In genomic region chr1:228443395-228443794, GRCh38 we compare ENCODE assay signal across 11 cellular contexts. TPM values are rescaled to one million over a fixed set of nuclear protein-coding genes. Genes with fewer than 3 reads are reported as not detected.
"Had no signal": no experiment of that assay in that cellular context is flagged by ENCODE, and none has a peak within 500 bp of the region (broad histone marks: within the 10 kb centered on the region; RNA-seq: fewer than 3 reads in every experiment).

No MANE protein-coding gene starts in this region.

- H3K4me2 ChIP-seq: KMS-11 had no signal

- H3K36me3 ChIP-seq: HAP-1 had no signal

- H2AFZ ChIP-seq: GM23248 had no signal

- H3K27ac ChIP-seq: GM23248, HL-60, KMS-11 had no signal

- ATAC-seq: HCT116 had no signal

- H3K9ac ChIP-seq: GM23248, KMS-11 had no signal

- H3K4me3 ChIP-seq: GM23248, HAP-1 had no signal

- H3K4me1 ChIP-seq: HAP-1 had no signal

- H3K9me3 ChIP-seq: HAP-1 had no signal

- DNase-seq: GM23248, GOT3, H7, IMR-90, KBM-7 had no signal

RNA-seq across cellular contexts. Expression of gene TRIM17, which starts 26.7 kb away (rescaled TPM):
- total RNA-seq: GM23248, H4, HT1080, IMR-90 had no signal
